1 cellular context compared by ENCODE assay signal in genomic region chr20:63577317-63577894, GRCh38.
TF ChIP-seq lines count a peak whose summit lies in the region.

No MANE protein-coding gene starts in this region.

TF ChIP-seq in HepG2, 621 proteins besides CTCF, POLR2A, EP300 and RAD21 (continued from another document and continues in another):
- TF ChIP-seq GLI4 (CRISPR knock-in tag; IDR thresholded peaks at IDR 0.05; ENCODE audit: borderline replicate concordance) (no peak), RERE (CRISPR knock-in tag; IDR thresholded peaks at IDR 0.05; ENCODE audit: low read depth) (no peak), IRF2 (CRISPR knock-in tag; IDR thresholded peaks at IDR 0.05) (0 out of 2 replicates have a peak, but pooled peaks have one; percentile 23), ATM (IDR thresholded peaks at IDR 0.05; ENCODE audit: borderline replicate concordance) (no peak), ZNF282 (IDR thresholded peaks at IDR 0.05; ENCODE audit: partially characterized antibody) (no peak), POGZ (CRISPR knock-in tag; IDR thresholded peaks at IDR 0.05) (no peak; the same call in 1 of the 2 replicates), PCBP1 (IDR thresholded peaks at IDR 0.05; ENCODE audit: borderline replicate concordance, low read depth, low read length) (no peak), ZBTB7B (CRISPR knock-in tag; IDR thresholded peaks at IDR 0.05) (no peak), ZBTB49 (CRISPR knock-in tag; IDR thresholded peaks at IDR 0.05; ENCODE audit: borderline replicate concordance) (no peak), KLF15 (CRISPR knock-in tag; IDR thresholded peaks at IDR 0.05; ENCODE audit: borderline replicate concordance) (peak; percentile 31; the same call in 1 of the 2 replicates), RXRB (CRISPR knock-in tag; IDR thresholded peaks at IDR 0.05; ENCODE audit: borderline replicate concordance) (peak; percentile 60; the same call in 1 of the 2 replicates), BORCS8-MEF2B (CRISPR knock-in tag; IDR thresholded peaks at IDR 0.05) (no peak; the same call in 1 of the 2 replicates), ZNF580 (CRISPR knock-in tag; IDR thresholded peaks at IDR 0.05; ENCODE audit: borderline replicate concordance, low read depth) (peak; percentile 41; the same call in 1 of the 2 replicates), BRF2 (CRISPR knock-in tag; IDR thresholded peaks at IDR 0.05) (no peak), ZNF615 (CRISPR knock-in tag; IDR thresholded peaks at IDR 0.05; ENCODE audit: borderline replicate concordance) (no peak), SP5 (CRISPR knock-in tag; IDR thresholded peaks at IDR 0.05; ENCODE audit: borderline replicate concordance, low read depth) (no peak), NFAT5 (CRISPR knock-in tag; IDR thresholded peaks at IDR 0.05) (no peak), ZNF12 (CRISPR knock-in tag; IDR thresholded peaks at IDR 0.05) (no peak), PCBP2 (optimal IDR thresholded peaks at IDR 0.05; ENCODE audit: low read depth, low read length, poor library complexity, severe bottlenecking) (no peak), CBX1 (IDR thresholded peaks at IDR 0.05; ENCODE audit: low read depth) (no peak), ESRRA (CRISPR knock-in tag; IDR thresholded peaks at IDR 0.05; ENCODE audit: low read depth) (no peak), MTF1 (CRISPR knock-in tag; IDR thresholded peaks at IDR 0.05) (no peak), ATF5 (CRISPR knock-in tag; IDR thresholded peaks at IDR 0.05; ENCODE audit: low read depth) (no peak), HOXD1 (CRISPR knock-in tag; IDR thresholded peaks at IDR 0.05) (no peak), TFDP2 (CRISPR knock-in tag; IDR thresholded peaks at IDR 0.05) (no peak), SAP130 (CRISPR knock-in tag; IDR thresholded peaks at IDR 0.05; ENCODE audit: low read depth) (peak; percentile 76), PBX2 (CRISPR knock-in tag; IDR thresholded peaks at IDR 0.05) (peak; percentile 17; the same call in 1 of the 2 replicates), MTF2 (CRISPR knock-in tag; IDR thresholded peaks at IDR 0.05; ENCODE audit: borderline replicate concordance) (no peak), ZNF747 (CRISPR knock-in tag; IDR thresholded peaks at IDR 0.05; ENCODE audit: borderline replicate concordance) (no peak), NFKB2 (CRISPR knock-in tag; IDR thresholded peaks at IDR 0.05; ENCODE audit: borderline replicate concordance) (peak; percentile 85; the same call in 1 of the 2 replicates), KAT7 (CRISPR knock-in tag; IDR thresholded peaks at IDR 0.05; ENCODE audit: borderline replicate concordance) (no peak), DBP (CRISPR knock-in tag; IDR thresholded peaks at IDR 0.05; ENCODE audit: not compliant biosample characterization) (no peak), ZBTB25 (CRISPR knock-in tag; IDR thresholded peaks at IDR 0.05) (no peak), RORA (CRISPR knock-in tag; IDR thresholded peaks at IDR 0.05) (no peak), ZNF34 (CRISPR knock-in tag; IDR thresholded peaks at IDR 0.05; ENCODE audit: borderline replicate concordance) (no peak), ZBTB46 (CRISPR knock-in tag; IDR thresholded peaks at IDR 0.05; ENCODE audit: borderline replicate concordance) (no peak), ZSCAN31 (CRISPR knock-in tag; IDR thresholded peaks at IDR 0.05; ENCODE audit: low read depth) (no peak)
